ENCODE assay signal across 21 cellular contexts in the genomic region with DNA sequence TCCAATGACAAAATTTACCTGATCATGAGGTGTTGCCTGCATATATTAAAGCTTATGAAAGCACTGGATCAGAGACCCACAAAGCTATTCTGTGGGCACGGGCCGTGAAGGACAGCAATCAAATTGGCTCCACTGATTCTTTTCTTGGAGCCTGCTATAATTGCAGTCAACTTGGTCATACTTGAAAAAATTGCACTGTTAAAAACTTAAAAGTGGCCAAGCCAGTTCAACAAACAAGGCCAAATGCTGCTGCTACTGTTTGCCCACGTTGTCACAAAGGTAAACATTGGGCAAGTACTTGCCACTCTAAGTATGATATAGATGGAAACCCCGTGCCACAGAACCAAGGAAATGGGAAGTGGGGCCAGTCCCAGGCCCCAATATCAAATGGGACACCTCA. TPM values are rescaled to one million over a fixed set of nuclear protein-coding genes. Genes with fewer than 3 reads are reported as not detected.
"Had no signal": no experiment of that assay in that cellular context is flagged by ENCODE, and none has a peak within 500 bp of the region (broad histone marks: within the 10 kb centered on the region; RNA-seq: fewer than 3 reads in every experiment).

No MANE protein-coding gene starts in this region.

- H3K27ac Mint-ChIP-seq: activated CD4-positive, alpha-beta T cell treated with anti-CD3 and anti-CD28 coated beads, Interleukin-2, amount 10 ng/mL, durations not matched to agents 7 days and 5 days; activated naive CD4-positive, alpha-beta T cell treated with anti-CD3 and anti-CD28 coated beads for 36 hours; brain; mesothelial cell of epicardium; stimulated activated memory B cell treated with anti-CD40 and anti-IgM and Interleukin-4, amounts not matched to agents 10 μg/mL and 1 μg/mL and 100 μg/mL, for 72 hours had no signal

- DNase-seq: activated CD4-positive, alpha-beta T cell treated with anti-CD3 and anti-CD28 coated beads, Interleukin-2, amount 10 ng/mL, durations not matched to agents 7 days and 5 days; activated CD8-positive, alpha-beta memory T cell treated with anti-CD3 and anti-CD28 coated beads, Interleukin-2, amount 50 U/mL, for 4 hours; activated naive CD4-positive, alpha-beta T cell treated with anti-CD3 and anti-CD28 coated beads for 36 hours; activated T-cell treated with anti-CD3 and anti-CD28 coated beads, Interleukin-2, amount 50 U/mL, for 4 hours; central memory CD4-positive, alpha-beta T cell; foreskin keratinocyte; glutamatergic neuron; hippocampal formation; left cardiac atrium; lower lobe of right lung; retina; spleen; stimulated activated CD4-positive, alpha-beta T cell treated with anti-CD3 and anti-CD28 coated beads, Interleukin-4, amount 100 ng/mL, for 4 hours; T1000 had no signal

- H3K4me1 Mint-ChIP-seq: activated CD4-positive, alpha-beta T cell treated with anti-CD3 and anti-CD28 coated beads, Interleukin-2, amount 10 ng/mL, durations not matched to agents 7 days and 5 days; brain; mesothelial cell of epicardium; nephron; stimulated activated memory B cell treated with anti-CD40 and anti-IgM and Interleukin-4, amounts not matched to agents 10 μg/mL and 1 μg/mL and 100 μg/mL, for 72 hours had no signal

- H3K27me3 Mint-ChIP-seq: stimulated activated memory B cell treated with anti-CD40 and anti-IgM and Interleukin-4, amounts not matched to agents 10 μg/mL and 1 μg/mL and 100 μg/mL, for 72 hours had no signal

- H3K4me3 Mint-ChIP-seq: activated CD4-positive, alpha-beta T cell treated with anti-CD3 and anti-CD28 coated beads, Interleukin-2, amount 10 ng/mL, durations not matched to agents 7 days and 5 days; activated naive CD4-positive, alpha-beta T cell treated with anti-CD3 and anti-CD28 coated beads for 36 hours; activated T-cell treated with anti-CD3 and anti-CD28 coated beads, Interleukin-2, amount 50 U/mL, for 4 hours; brain; mesothelial cell of epicardium; nephron; stimulated activated memory B cell treated with anti-CD40 and anti-IgM and Interleukin-4, amounts not matched to agents 10 μg/mL and 1 μg/mL and 100 μg/mL, for 72 hours had no signal

- H3K36me3 Mint-ChIP-seq: brain; mesothelial cell of epicardium; stimulated activated memory B cell treated with anti-CD40 and anti-IgM and Interleukin-4, amounts not matched to agents 10 μg/mL and 1 μg/mL and 100 μg/mL, for 72 hours had no signal

RNA-seq across cellular contexts. Expression of a gene that starts 37.8 kb away (rescaled TPM):
- total RNA-seq: activated CD4-positive, alpha-beta T cell treated with anti-CD3 and anti-CD28 coated beads, Interleukin-2, amount 10 ng/mL, durations not matched to agents 7 days and 5 days; activated naive CD4-positive, alpha-beta T cell treated with anti-CD3 and anti-CD28 coated beads for 36 hours; epithelial cell of proximal tubule; fibroblast of lung; foreskin keratinocyte; left cardiac atrium; lower lobe of right lung; mesothelial cell of epicardium; spleen; urinary bladder had no signal
